ENCODE assay signal across 2 cellular contexts in genomic region chr2:287471-287885, GRCh38.
TF ChIP-seq lines count a peak whose summit lies in the region.

No MANE protein-coding gene starts in this region.

TF ChIP-seq in Ishikawa, 13 proteins besides CTCF, POLR2A, EP300 and RAD21 (continued from another document):
- TF ChIP-seq, protein P1, sequence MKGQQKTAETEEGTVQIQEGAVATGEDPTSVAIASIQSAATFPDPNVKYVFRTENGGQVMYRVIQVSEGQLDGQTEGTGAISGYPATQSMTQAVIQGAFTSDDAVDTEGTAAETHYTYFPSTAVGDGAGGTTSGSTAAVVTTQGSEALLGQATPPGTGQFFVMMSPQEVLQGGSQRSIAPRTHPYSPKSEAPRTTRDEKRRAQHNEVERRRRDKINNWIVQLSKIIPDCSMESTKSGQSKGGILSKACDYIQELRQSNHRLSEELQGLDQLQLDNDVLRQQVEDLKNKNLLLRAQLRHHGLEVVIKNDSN (IDR thresholded peaks at IDR 0.05) = no peak

TF ChIP-seq in endothelial cell of umbilical vein, 7 proteins besides CTCF, POLR2A, EP300 and RAD21 (continued from another document):
- TF ChIP-seq JUN (IDR thresholded peaks at IDR 0.05; ENCODE audit: borderline replicate concordance, insufficient read depth, insufficient read length, low read depth) (no peak), MYC (IDR thresholded peaks at IDR 0.05; ENCODE audit: low read depth, low read length) (no peak), POLR2AphosphoS5 (IDR thresholded peaks at IDR 0.05; ENCODE audit: insufficient read depth, low read depth, low read length) (no peak)
